20 cellular contexts compared by ENCODE assay signal in the genomic region with DNA sequence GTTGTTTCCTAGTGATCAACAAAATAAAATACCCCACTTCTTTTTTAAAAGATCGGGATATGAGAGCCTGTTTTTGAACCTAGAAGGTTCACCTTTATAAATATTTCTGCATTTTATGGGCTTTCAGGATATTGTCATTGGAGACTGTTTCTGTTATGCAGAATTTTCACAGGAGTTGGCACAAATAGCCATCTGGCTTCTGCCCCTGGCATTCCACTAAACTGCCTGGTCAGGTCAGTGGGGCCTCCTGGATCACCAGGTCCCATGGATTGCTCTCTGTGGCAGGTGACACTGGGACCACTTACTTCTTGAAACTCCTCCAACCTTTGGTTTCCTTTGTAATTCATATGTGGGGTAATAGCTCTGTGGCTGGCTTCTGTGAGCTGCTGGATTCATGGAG.
"Had no signal": no experiment of that assay in that cellular context is flagged by ENCODE, and none has a peak within 500 bp of the region (broad histone marks: within the 10 kb centered on the region; RNA-seq: fewer than 3 reads in every experiment).

No MANE protein-coding gene starts in this region.

- H3K27ac ChIP-seq: breast epithelium, esophagus squamous epithelium, hepatocyte, pancreas, psoas muscle, testis, WERI-Rb-1 had no signal

- H3K36me3 ChIP-seq: breast epithelium, esophagus squamous epithelium, pancreas, WERI-Rb-1 had no signal

- ATAC-seq: activated CD4-positive, CD25-positive, alpha-beta regulatory T cell treated with anti-CD3 and anti-CD28 coated beads, Interleukin-2, amount 50 U/mL, for 24 hours; activated naive CD8-positive, alpha-beta T cell treated with anti-CD3 and anti-CD28 coated beads, Interleukin-2, amount 50 U/mL, for 24 hours; naive thymus-derived CD8-positive, alpha-beta T cell; pancreas had no signal

- H3K27me3 ChIP-seq: breast epithelium, esophagus squamous epithelium, hepatocyte, pancreas, testis had no signal

- H3K4me3 ChIP-seq: breast epithelium, esophagus squamous epithelium, hepatocyte, pancreas, psoas muscle, testis had no signal

- DNase-seq: activated CD4-positive, alpha-beta memory T cell treated with anti-CD3 and anti-CD28 coated beads, Interleukin-2, amount 10 ng/mL, durations not matched to agents 7 days and 5 days; activated CD4-positive, alpha-beta T cell treated with anti-CD3 and anti-CD28 coated beads, Interleukin-2, amount 10 ng/mL, durations not matched to agents 7 days and 5 days; activated naive CD8-positive, alpha-beta T cell treated with anti-CD3 and anti-CD28 coated beads, Interleukin-2, amount 50 U/mL, for 24 hours; activated T-cell treated with anti-CD3 and anti-CD28 coated beads, Interleukin-2, amount 50 U/mL, for 48 hours; amygdala; effector CD4-positive, alpha-beta T cell; esophagus squamous epithelium; islet precursor cell; naive thymus-derived CD8-positive, alpha-beta T cell; nucleus accumbens; pancreas; psoas muscle; stimulated activated CD4-positive, alpha-beta T cell treated with anti-CD3 and anti-CD28 coated beads, Interleukin-15, amount 100 ng/mL, for 24 hours; stimulated activated naive CD4-positive, alpha-beta T cell; T-helper 9 cell; testis; WERI-Rb-1 had no signal

- H3K4me1 ChIP-seq: breast epithelium, esophagus squamous epithelium, psoas muscle, testis had no signal

- H3K9me3 ChIP-seq: breast epithelium, esophagus squamous epithelium, pancreas, psoas muscle, testis had no signal
